Comparison of ENCODE assay signal across 12 cellular contexts in the genomic region with DNA sequence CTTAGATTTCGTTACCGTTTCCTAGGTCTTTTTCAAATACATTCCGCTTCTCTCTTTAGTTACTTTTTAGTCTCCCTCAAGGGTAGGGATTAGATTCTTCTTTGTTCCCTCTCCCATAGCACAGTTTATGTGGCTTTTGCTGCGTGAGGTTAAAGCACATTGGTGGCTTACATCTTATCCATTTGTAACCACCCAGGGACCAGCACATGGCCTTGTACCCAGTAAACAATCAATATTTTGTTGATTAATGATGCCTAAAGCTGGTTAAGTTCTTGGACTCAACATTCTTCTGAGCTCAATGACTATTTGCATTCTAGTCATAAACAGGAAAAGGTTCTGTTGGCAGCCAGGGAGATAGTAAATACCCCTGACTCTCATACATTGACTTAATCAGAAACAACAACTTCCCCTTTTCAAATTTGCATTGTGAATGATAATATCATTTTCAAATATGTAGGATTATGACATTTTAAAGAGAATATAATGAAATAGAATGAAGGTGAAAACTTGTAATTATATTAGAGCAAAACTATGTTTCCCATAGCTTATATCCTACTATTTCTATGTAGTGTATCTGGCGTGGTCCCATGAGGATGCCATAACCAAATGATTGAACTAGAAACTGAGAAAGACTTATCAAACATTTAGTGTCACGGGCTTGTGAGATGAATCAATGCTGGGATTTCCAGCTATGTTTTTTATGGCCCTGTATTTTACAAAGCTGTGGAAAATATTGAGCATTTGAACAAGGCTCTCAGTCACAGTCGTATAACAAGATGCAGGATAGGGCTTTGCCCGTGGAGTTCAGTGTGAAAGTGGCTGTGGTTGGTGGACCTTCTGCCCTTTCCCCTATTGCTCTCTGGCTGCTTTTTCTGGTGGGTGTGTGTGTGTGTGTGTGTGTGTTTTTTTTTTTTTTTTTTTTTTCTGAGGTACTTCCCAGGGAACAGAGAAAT.
A peak's percentile ranks its signal among the peaks of the same experiment; 100 is the strongest.
DNase-seq lines count a peak whose midpoint lies in the region; ATAC-seq and TF ChIP-seq lines count a peak whose summit lies in the region.
"Had no signal": no experiment of that assay in that cellular context is flagged by ENCODE, and none has a peak within 500 bp of the region (broad histone marks: within the 10 kb centered on the region; RNA-seq: fewer than 3 reads in every experiment).

No MANE protein-coding gene starts in this region.

- H3K9me3 Mint-ChIP-seq in activated T-cell treated with anti-CD3 and anti-CD28 coated beads, Interleukin-2, amount 50 U/mL, for 72 hours = no peaks in the 10 kb centered on the region
- H3K9me3 Mint-ChIP-seq: dendritic cell treated with granulocyte-macrophage colony-stimulating factor and Interleukin-4, amounts not matched to agents 40 ng/mL and 50 ng/mL, for 4 days had no signal

- 87 to 91% methylated on average over 8 of the region's 8 CpGs for WGBS in lower leg skin, 2 donors

- peak; percentile 52 to 70 for DNase-seq in activated T-cell treated with anti-CD3 and anti-CD28 coated beads, Interleukin-2, amount 50 U/mL, for 72 hours
- DNase-seq in SW480 (ENCODE audit: low spot score) (no peak), lower leg skin (ENCODE audit: low spot score in 2 of 2) (no peak), G401 (ENCODE audit: low spot score) (no peak)
- no peak for DNase-seq in activated CD8-positive, alpha-beta memory T cell treated with anti-CD3 and anti-CD28 coated beads, Interleukin-2, amount 50 U/mL, for 48 hours
- DNase-seq: activated CD4-positive, alpha-beta T cell treated with anti-CD3 and anti-CD28 coated beads, Interleukin-2, amount 50 U/mL, for 4 hours; NK-92 treated with Interleukin-12 subunit alpha and Interleukin-12 subunit beta, amount 100 ng/mL, for 24 hours; small intestine had no signal

- intact Hi-C loops in lower leg skin (cut with DNase I; ENCODE audit: low total_unique reads) = no loop called here

- ATAC-seq in GM18499 (IDR thresholded peaks at IDR 0.05; ENCODE audit: insufficient read depth, unreplicated experiment) (peak; percentile 68), GM19438 (IDR thresholded peaks at IDR 0.05; ENCODE audit: low read depth, unreplicated experiment) (peak; percentile 78), HG03045 (IDR thresholded peaks at IDR 0.05; ENCODE audit: unreplicated experiment) (peak; percentile 75)
- ATAC-seq in activated T-cell treated with anti-CD3 and anti-CD28 coated beads, Interleukin-2, amount 50 U/mL, for 72 hours (replicated peaks in 1 of 2) = peak; percentile 93 to 95

- peak overlapping the region; percentile 41 to 54 for H3K4me3 Mint-ChIP-seq in activated T-cell treated with anti-CD3 and anti-CD28 coated beads, Interleukin-2, amount 50 U/mL, for 72 hours
- H3K4me3 Mint-ChIP-seq: dendritic cell treated with granulocyte-macrophage colony-stimulating factor and Interleukin-4, amounts not matched to agents 40 ng/mL and 50 ng/mL, for 4 days had no signal

- no peak for TF ChIP-seq POLR2A in lower leg skin (IDR thresholded peaks at IDR 0.05)

- H3K4me1 Mint-ChIP-seq in activated T-cell treated with anti-CD3 and anti-CD28 coated beads, Interleukin-2, amount 50 U/mL, for 72 hours (ENCODE audit: low read depth) = peaks cover 44% of the 10 kb centered on the region

- no peak for TF ChIP-seq CTCF in lower leg skin (IDR thresholded peaks at IDR 0.05)

- H3K36me3 Mint-ChIP-seq in activated T-cell treated with anti-CD3 and anti-CD28 coated beads, Interleukin-2, amount 50 U/mL, for 72 hours (ENCODE audit: insufficient read depth in 2 of 2) = peaks cover 0 to 2% of the 10 kb centered on the region in 2 donors

- H3K4me3 ChIP-seq in lower leg skin (ENCODE audit: low read depth, poor library complexity, severe bottlenecking) = no peak overlapping the region

- peak overlapping the region; percentile 72 for H3K27ac Mint-ChIP-seq in activated T-cell treated with anti-CD3 and anti-CD28 coated beads, Interleukin-2, amount 50 U/mL, for 72 hours
- H3K27ac Mint-ChIP-seq: dendritic cell treated with granulocyte-macrophage colony-stimulating factor and Interleukin-4, amounts not matched to agents 40 ng/mL and 50 ng/mL, for 4 days had no signal

- H3K27me3 Mint-ChIP-seq in activated T-cell treated with anti-CD3 and anti-CD28 coated beads, Interleukin-2, amount 50 U/mL, for 72 hours (ENCODE audit: low read depth) = peaks cover 25% of the 10 kb centered on the region

- in situ Hi-C loops in G401 (cut with HindIII; ENCODE audit: low sequenced_read_pairs) = no loop called here

Comparison
In these comparisons a context has a peak if more than half of its experiments do, and no peak if none do; other contexts are left out.
1. DNase-seq: peak in activated T-cell treated with anti-CD3 and anti-CD28 coated beads, Interleukin-2, amount 50 U/mL, for 72 hours (2 of 2); none in SW480 (single experiment), lower leg skin (0 of 2), G401 (single experiment) and activated CD8-positive, alpha-beta memory T cell treated with anti-CD3 and anti-CD28 coated beads, Interleukin-2, amount 50 U/mL, for 48 hours (single experiment).
2. Peak in every context shown above with its lines, with median percentiles within 50 percentile points of each other: ATAC-seq.